ENCODE assay signal across 8 cellular contexts in genomic region chr11:13462311-13462927, GRCh38. TPM values are rescaled to one million over a fixed set of nuclear protein-coding genes. Genes with fewer than 3 reads are reported as not detected.
DNase-seq lines count a peak whose midpoint lies in the region; ATAC-seq and TF ChIP-seq lines count a peak whose summit lies in the region.

No MANE protein-coding gene starts in this region.

- TF ChIP-seq CTCF in WI38 (IDR thresholded peaks at IDR 0.05; ENCODE audit: low read depth, low read length): no peak

- DNase-seq in NCI-H1436 (lab: John Stamatoyannopoulos, UW) (peak; percentile 23), NCI-H1436 treated with DMSO at 0.1 percent for 48 hours (lab: John Stamatoyannopoulos, UW) (no peak), NCI-H146 (lab: John Stamatoyannopoulos, UW) (peak; percentile 59), left colon (peak; percentile 78 to 84)
- DNase-seq in central memory CD4-positive, alpha-beta T cell: peak; percentile 36
- peak; percentile 15 for DNase-seq in stimulated activated CD4-positive, alpha-beta T cell treated with anti-CD3 and anti-CD28 coated beads, Interleukin-2, amount 100 ng/mL, for 4 hours (ENCODE audit: low read depth)

- peak overlapping the region; percentile 94 for H3K4me3 ChIP-seq in WI38 (ENCODE audit: low read depth, low read length)

- ATAC-seq in HG02763 (IDR thresholded peaks at IDR 0.05; ENCODE audit: unreplicated experiment) (peak; percentile 37), left colon (peak; percentile 60)

- intact Hi-C loops in left colon (cut with DNase I, micrococcal nuclease): no loop called here

RNA-seq across cellular contexts. Expression of gene BTBD10, which starts 0.6 kb away (rescaled TPM):
- total RNA-seq in left colon: 10 to 100 TPM; 30.3 to 33.9 TPM

RNA-seq across cellular contexts. Expression of gene PTH, which starts 33.4 kb away (rescaled TPM):
- total RNA-seq in left colon: not detected
